Comparison of ENCODE assay signal across 1 cellular context in genomic region chr5:142922223-142922952, GRCh38.
TF ChIP-seq lines count a peak whose summit lies in the region.

No MANE protein-coding gene starts in this region.

TF ChIP-seq in HepG2, 621 proteins besides CTCF, POLR2A, EP300 and RAD21 (continued from another document and continues in another):
- no peak for TF ChIP-seq IRF9 (CRISPR knock-in tag; IDR thresholded peaks at IDR 0.05; ENCODE audit: borderline replicate concordance)
- TF ChIP-seq, protein P1, sequence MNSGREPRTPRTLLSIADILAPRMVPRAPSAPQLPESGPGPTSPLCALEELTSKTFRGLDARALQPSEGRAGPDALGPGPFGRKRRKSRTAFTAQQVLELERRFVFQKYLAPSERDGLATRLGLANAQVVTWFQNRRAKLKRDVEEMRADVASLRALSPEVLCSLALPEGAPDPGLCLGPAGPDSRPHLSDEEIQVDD (CRISPR knock-in tag; IDR thresholded peaks at IDR 0.05; ENCODE audit: borderline replicate concordance) = no peak
- no peak for TF ChIP-seq ZBTB7A (CRISPR knock-in tag; IDR thresholded peaks at IDR 0.05)
- TF ChIP-seq ZNF766 (CRISPR knock-in tag; IDR thresholded peaks at IDR 0.05; ENCODE audit: borderline replicate concordance) = no peak
- TF ChIP-seq ZEB1 (IDR thresholded peaks at IDR 0.05; ENCODE audit: insufficient replicate concordance, low read depth) = peak; percentile 84
- TF ChIP-seq ZNF205 (CRISPR knock-in tag; IDR thresholded peaks at IDR 0.05) = peak; percentile 84; the same call in 1 of the 2 replicates
- no peak for TF ChIP-seq ZBTB2 (CRISPR knock-in tag; IDR thresholded peaks at IDR 0.05; ENCODE audit: low read depth)
- no peak; the same call in 1 of the 2 replicates for TF ChIP-seq ATF1 (CRISPR knock-in tag; IDR thresholded peaks at IDR 0.05)
- TF ChIP-seq, protein P2, sequence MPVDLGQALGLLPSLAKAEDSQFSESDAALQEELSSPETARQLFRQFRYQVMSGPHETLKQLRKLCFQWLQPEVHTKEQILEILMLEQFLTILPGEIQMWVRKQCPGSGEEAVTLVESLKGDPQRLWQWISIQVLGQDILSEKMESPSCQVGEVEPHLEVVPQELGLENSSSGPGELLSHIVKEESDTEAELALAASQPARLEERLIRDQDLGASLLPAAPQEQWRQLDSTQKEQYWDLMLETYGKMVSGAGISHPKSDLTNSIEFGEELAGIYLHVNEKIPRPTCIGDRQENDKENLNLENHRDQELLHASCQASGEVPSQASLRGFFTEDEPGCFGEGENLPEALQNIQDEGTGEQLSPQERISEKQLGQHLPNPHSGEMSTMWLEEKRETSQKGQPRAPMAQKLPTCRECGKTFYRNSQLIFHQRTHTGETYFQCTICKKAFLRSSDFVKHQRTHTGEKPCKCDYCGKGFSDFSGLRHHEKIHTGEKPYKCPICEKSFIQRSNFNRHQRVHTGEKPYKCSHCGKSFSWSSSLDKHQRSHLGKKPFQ (CRISPR knock-in tag; IDR thresholded peaks at IDR 0.05; ENCODE audit: insufficient replicate concordance) = no peak
- TF ChIP-seq ZNF782 (CRISPR knock-in tag; IDR thresholded peaks at IDR 0.05; ENCODE audit: borderline replicate concordance) = no peak
- TF ChIP-seq ZNF253 (CRISPR knock-in tag; IDR thresholded peaks at IDR 0.05; ENCODE audit: borderline replicate concordance) = no peak
- no peak for TF ChIP-seq ZNF318 (CRISPR knock-in tag; IDR thresholded peaks at IDR 0.05)
- TF ChIP-seq TOE1 (CRISPR knock-in tag; IDR thresholded peaks at IDR 0.05) = no peak
- no peak for TF ChIP-seq ZNF251 (CRISPR knock-in tag; IDR thresholded peaks at IDR 0.05)
- peak; percentile 91 for TF ChIP-seq JUNB (CRISPR knock-in tag; IDR thresholded peaks at IDR 0.05; ENCODE audit: borderline replicate concordance)
- TF ChIP-seq ZNF136 (CRISPR knock-in tag; IDR thresholded peaks at IDR 0.05; ENCODE audit: low read depth) = no peak
- TF ChIP-seq PRDM15 (CRISPR knock-in tag; IDR thresholded peaks at IDR 0.05) = no peak
- TF ChIP-seq ZNF691 (CRISPR knock-in tag; IDR thresholded peaks at IDR 0.05; ENCODE audit: borderline replicate concordance, low read depth) = no peak
- no peak; the same call in 1 of the 2 replicates for TF ChIP-seq JUND (CRISPR knock-in tag; IDR thresholded peaks at IDR 0.05)
- no peak for TF ChIP-seq ZNF761 (CRISPR knock-in tag; conservative IDR thresholded peaks at IDR 0.05)
- no peak for TF ChIP-seq SSRP1 (CRISPR knock-in tag; IDR thresholded peaks at IDR 0.05)
- TF ChIP-seq ZNF30 (CRISPR knock-in tag; IDR thresholded peaks at IDR 0.05) = no peak
- TF ChIP-seq, protein P3, sequence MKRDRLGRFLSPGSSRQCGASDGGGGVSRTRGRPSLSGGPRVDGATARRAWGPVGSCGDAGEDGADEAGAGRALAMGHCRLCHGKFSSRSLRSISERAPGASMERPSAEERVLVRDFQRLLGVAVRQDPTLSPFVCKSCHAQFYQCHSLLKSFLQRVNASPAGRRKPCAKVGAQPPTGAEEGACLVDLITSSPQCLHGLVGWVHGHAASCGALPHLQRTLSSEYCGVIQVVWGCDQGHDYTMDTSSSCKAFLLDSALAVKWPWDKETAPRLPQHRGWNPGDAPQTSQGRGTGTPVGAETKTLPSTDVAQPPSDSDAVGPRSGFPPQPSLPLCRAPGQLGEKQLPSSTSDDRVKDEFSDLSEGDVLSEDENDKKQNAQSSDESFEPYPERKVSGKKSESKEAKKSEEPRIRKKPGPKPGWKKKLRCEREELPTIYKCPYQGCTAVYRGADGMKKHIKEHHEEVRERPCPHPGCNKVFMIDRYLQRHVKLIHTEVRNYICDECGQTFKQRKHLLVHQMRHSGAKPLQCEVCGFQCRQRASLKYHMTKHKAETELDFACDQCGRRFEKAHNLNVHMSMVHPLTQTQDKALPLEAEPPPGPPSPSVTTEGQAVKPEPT (CRISPR knock-in tag; IDR thresholded peaks at IDR 0.05; ENCODE audit: low read depth) = no peak
- TF ChIP-seq POLR2AphosphoS2 (IDR thresholded peaks at IDR 0.05; ENCODE audit: low read depth, low read length) = no peak
- TF ChIP-seq ZNF496 (CRISPR knock-in tag; IDR thresholded peaks at IDR 0.05; ENCODE audit: insufficient replicate concordance) = no peak
- TF ChIP-seq PHF5A (CRISPR knock-in tag; IDR thresholded peaks at IDR 0.05; ENCODE audit: low read depth, unreplicated experiment) = no peak
- TF ChIP-seq, protein P4, sequence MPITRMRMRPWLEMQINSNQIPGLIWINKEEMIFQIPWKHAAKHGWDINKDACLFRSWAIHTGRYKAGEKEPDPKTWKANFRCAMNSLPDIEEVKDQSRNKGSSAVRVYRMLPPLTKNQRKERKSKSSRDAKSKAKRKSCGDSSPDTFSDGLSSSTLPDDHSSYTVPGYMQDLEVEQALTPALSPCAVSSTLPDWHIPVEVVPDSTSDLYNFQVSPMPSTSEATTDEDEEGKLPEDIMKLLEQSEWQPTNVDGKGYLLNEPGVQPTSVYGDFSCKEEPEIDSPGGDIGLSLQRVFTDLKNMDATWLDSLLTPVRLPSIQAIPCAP (CRISPR knock-in tag; IDR thresholded peaks at IDR 0.05; ENCODE audit: low read depth) = no peak
- TF ChIP-seq CEBPG (CRISPR knock-in tag; IDR thresholded peaks at IDR 0.05) = peak; percentile 74
- no peak for TF ChIP-seq PHF20 (CRISPR knock-in tag; IDR thresholded peaks at IDR 0.05)
- TF ChIP-seq HNF4G (IDR thresholded peaks at IDR 0.05; ENCODE audit: borderline replicate concordance, low read depth, low read length) = no peak
- TF ChIP-seq HNF4G (CRISPR knock-in tag; IDR thresholded peaks at IDR 0.05; ENCODE audit: borderline replicate concordance, low read depth) = no peak
- peak; percentile 92 for TF ChIP-seq RXRB (CRISPR knock-in tag; IDR thresholded peaks at IDR 0.05; ENCODE audit: borderline replicate concordance)
- TF ChIP-seq RARG (CRISPR knock-in tag; IDR thresholded peaks at IDR 0.05; ENCODE audit: low read depth) = no peak
- no peak for TF ChIP-seq NCOA1 (CRISPR knock-in tag; IDR thresholded peaks at IDR 0.05)
- TF ChIP-seq MIXL1 (CRISPR knock-in tag; IDR thresholded peaks at IDR 0.05) = no peak
- TF ChIP-seq ZNF329 (CRISPR knock-in tag; IDR thresholded peaks at IDR 0.05; ENCODE audit: low read depth) = no peak
- TF ChIP-seq ZNF333 (CRISPR knock-in tag; IDR thresholded peaks at IDR 0.05; ENCODE audit: borderline replicate concordance) = no peak
- TF ChIP-seq ZNF549 (CRISPR knock-in tag; IDR thresholded peaks at IDR 0.05) = no peak
- no peak for TF ChIP-seq MZF1 (CRISPR knock-in tag; IDR thresholded peaks at IDR 0.05; ENCODE audit: borderline replicate concordance)
- TF ChIP-seq ZNF703 (CRISPR knock-in tag; IDR thresholded peaks at IDR 0.05; ENCODE audit: borderline replicate concordance) = no peak
- no peak for TF ChIP-seq DNMT3B (CRISPR knock-in tag; conservative IDR thresholded peaks at IDR 0.05)
